Comparison of ENCODE assay signal across 1 cellular context in the genomic region with DNA sequence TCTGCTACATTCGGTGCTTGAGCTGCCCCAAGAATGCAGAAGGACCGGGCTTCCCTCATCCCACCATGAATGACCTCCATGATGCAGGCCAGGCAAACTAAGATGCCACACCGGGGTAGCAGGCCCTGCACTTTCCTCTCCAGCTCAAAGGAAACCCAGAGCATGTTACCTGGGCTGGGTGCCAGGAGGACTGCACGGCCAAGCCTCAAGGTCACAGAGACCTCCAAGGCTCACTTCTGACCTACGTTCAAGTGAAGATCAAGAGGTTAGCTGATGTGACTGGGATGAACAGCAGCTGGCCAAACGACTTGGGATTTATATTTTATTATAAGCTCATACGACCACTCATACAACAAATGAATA.
TF ChIP-seq lines count a peak whose summit lies in the region.

No MANE protein-coding gene starts in this region.

TF ChIP-seq in HCT116, 20 proteins besides CTCF, POLR2A, EP300 and RAD21:
- TF ChIP-seq, protein P1, sequence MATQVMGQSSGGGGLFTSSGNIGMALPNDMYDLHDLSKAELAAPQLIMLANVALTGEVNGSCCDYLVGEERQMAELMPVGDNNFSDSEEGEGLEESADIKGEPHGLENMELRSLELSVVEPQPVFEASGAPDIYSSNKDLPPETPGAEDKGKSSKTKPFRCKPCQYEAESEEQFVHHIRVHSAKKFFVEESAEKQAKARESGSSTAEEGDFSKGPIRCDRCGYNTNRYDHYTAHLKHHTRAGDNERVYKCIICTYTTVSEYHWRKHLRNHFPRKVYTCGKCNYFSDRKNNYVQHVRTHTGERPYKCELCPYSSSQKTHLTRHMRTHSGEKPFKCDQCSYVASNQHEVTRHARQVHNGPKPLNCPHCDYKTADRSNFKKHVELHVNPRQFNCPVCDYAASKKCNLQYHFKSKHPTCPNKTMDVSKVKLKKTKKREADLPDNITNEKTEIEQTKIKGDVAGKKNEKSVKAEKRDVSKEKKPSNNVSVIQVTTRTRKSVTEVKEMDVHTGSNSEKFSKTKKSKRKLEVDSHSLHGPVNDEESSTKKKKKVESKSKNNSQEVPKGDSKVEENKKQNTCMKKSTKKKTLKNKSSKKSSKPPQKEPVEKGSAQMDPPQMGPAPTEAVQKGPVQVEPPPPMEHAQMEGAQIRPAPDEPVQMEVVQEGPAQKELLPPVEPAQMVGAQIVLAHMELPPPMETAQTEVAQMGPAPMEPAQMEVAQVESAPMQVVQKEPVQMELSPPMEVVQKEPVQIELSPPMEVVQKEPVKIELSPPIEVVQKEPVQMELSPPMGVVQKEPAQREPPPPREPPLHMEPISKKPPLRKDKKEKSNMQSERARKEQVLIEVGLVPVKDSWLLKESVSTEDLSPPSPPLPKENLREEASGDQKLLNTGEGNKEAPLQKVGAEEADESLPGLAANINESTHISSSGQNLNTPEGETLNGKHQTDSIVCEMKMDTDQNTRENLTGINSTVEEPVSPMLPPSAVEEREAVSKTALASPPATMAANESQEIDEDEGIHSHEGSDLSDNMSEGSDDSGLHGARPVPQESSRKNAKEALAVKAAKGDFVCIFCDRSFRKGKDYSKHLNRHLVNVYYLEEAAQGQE (IDR thresholded peaks at IDR 0.05; ENCODE audit: low read depth), result no peak
- TF ChIP-seq TCF7L2 (IDR thresholded peaks at IDR 0.05; ENCODE audit: borderline replicate concordance, extremely low read depth, insufficient read depth, insufficient read length) (peak; percentile 27), EZH2 (IDR thresholded peaks at IDR 0.05) (no peak)
- TF ChIP-seq, protein P2, sequence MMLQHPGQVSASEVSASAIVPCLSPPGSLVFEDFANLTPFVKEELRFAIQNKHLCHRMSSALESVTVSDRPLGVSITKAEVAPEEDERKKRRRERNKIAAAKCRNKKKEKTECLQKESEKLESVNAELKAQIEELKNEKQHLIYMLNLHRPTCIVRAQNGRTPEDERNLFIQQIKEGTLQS (IDR thresholded peaks at IDR 0.05), result no peak
